ENCODE assay signal across 15 cellular contexts in the genomic region with DNA sequence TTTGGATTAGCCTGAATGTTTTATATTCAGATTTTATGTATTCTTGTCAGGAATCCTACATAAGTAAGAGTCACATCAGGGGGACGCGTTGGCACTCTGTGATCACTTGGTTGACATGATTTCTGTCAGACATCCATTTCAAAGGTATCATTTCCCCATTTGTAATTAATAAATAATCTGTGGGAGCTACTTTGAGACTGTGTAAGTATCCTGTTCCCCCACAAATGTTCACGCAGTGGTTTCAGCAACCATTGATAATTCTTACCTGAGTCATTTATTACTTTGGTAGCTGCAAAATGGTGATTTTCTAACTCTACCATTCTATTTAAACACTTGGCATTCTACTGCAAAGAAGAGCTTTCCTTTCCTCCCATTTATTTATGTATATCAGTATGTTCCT.
"Had no signal": no experiment of that assay in that cellular context is flagged by ENCODE, and none has a peak within 500 bp of the region (broad histone marks: within the 10 kb centered on the region; RNA-seq: fewer than 3 reads in every experiment).

No MANE protein-coding gene starts in this region.

- ATAC-seq: activated naive CD8-positive, alpha-beta T cell treated with anti-CD3 and anti-CD28 coated beads, Interleukin-2, amount 50 U/mL, for 24 hours; activated T-helper 17 cell treated with anti-CD3 and anti-CD28 coated beads, Interleukin-2, amount 50 U/mL, for 72 hours; left lobe of liver; sciatic nerve; stimulated activated memory B cell treated with anti-CD40 and anti-IgM and Interleukin-4, amounts not matched to agents 10 μg/mL and 1 μg/mL and 100 μg/mL, for 72 hours had no signal

- DNase-seq: activated CD4-positive, alpha-beta T cell treated with anti-CD3 and anti-CD28 coated beads, Interleukin-2, amount 50 U/mL, for 4 hours; activated CD4-positive, CD25-positive, alpha-beta regulatory T cell treated with anti-CD3 and anti-CD28 coated beads, Interleukin-2, amount 50 U/mL, for 72 hours; activated naive CD4-positive, alpha-beta T cell treated with Interleukin-2 at 50 U/mL for 16 hours; activated naive CD8-positive, alpha-beta T cell treated with anti-CD3 and anti-CD28 coated beads, Interleukin-2, amount 50 U/mL, for 24 hours; cerebellar nuclear complex; effector memory CD4-positive, alpha-beta T cell; foreskin fibroblast; hippocampal formation; midbrain; stimulated activated CD4-positive, alpha-beta T cell treated with anti-CD3 and anti-CD28 coated beads, Interleukin-2, amount 100 ng/mL, for 48 hours had no signal

- FAIRE-seq: keratinocyte had no signal
